ENCODE assay signal across 21 cellular contexts in genomic region chrY:7723139-7723538, GRCh38.
"Had no signal": no experiment of that assay in that cellular context is flagged by ENCODE, and none has a peak within 500 bp of the region (broad histone marks: within the 10 kb centered on the region; RNA-seq: fewer than 3 reads in every experiment).

No MANE protein-coding gene starts in this region.

- H3K27me3 Mint-ChIP-seq: stimulated activated naive CD8-positive, alpha-beta T cell treated with anti-CD3 and anti-CD28 coated beads, Interleukin-15, Interleukin-2, amounts not matched to agents 100 ng/mL and 50 ng/mL, for 24 hours had no signal

- ATAC-seq: esophagus mucosa; heart left ventricle; left colon; left ventricle myocardium superior; naive thymus-derived CD4-positive, alpha-beta T cell; psoas muscle; right lobe of liver; stimulated activated effector memory CD8-positive, alpha-beta T cell treated with anti-CD3 and anti-CD28 coated beads, Interleukin-12 subunit alpha, Interleukin-12 subunit beta, amount 100 ng/mL, for 72 hours had no signal

- H3K27ac ChIP-seq: heart left ventricle, psoas muscle, right lobe of liver, testis, tibial nerve, upper lobe of right lung, vagina had no signal

- H3K4me3 Mint-ChIP-seq: naive thymus-derived CD4-positive, alpha-beta T cell; nephron progenitor cell; stimulated activated effector memory CD8-positive, alpha-beta T cell treated with anti-CD3 and anti-CD28 coated beads, Interleukin-12 subunit alpha, Interleukin-12 subunit beta, amount 100 ng/mL, for 72 hours; stimulated activated naive CD8-positive, alpha-beta T cell treated with anti-CD3 and anti-CD28 coated beads, Interleukin-15, Interleukin-2, amounts not matched to agents 100 ng/mL and 50 ng/mL, for 24 hours had no signal

- H3K4me3 ChIP-seq: heart left ventricle, lung, psoas muscle, right lobe of liver, testis, tibial nerve, upper lobe of right lung, vagina had no signal

- H3K9me3 ChIP-seq: heart left ventricle, psoas muscle, right lobe of liver, testis, tibial nerve, upper lobe of right lung, vagina had no signal

- H3K4me1 ChIP-seq: psoas muscle, right lobe of liver, testis, upper lobe of right lung, vagina had no signal

- H3K27me3 ChIP-seq: heart left ventricle, right lobe of liver, testis, tibial nerve, upper lobe of right lung, vagina had no signal

- H3K9me3 Mint-ChIP-seq: naive thymus-derived CD4-positive, alpha-beta T cell; nephron progenitor cell; stimulated activated effector memory CD8-positive, alpha-beta T cell treated with anti-CD3 and anti-CD28 coated beads, Interleukin-12 subunit alpha, Interleukin-12 subunit beta, amount 100 ng/mL, for 72 hours; stimulated activated naive CD8-positive, alpha-beta T cell treated with anti-CD3 and anti-CD28 coated beads, Interleukin-15, Interleukin-2, amounts not matched to agents 100 ng/mL and 50 ng/mL, for 24 hours had no signal

- H3K27ac Mint-ChIP-seq: naive thymus-derived CD4-positive, alpha-beta T cell; nephron progenitor cell; stimulated activated effector memory CD8-positive, alpha-beta T cell treated with anti-CD3 and anti-CD28 coated beads, Interleukin-12 subunit alpha, Interleukin-12 subunit beta, amount 100 ng/mL, for 72 hours had no signal

- H3K36me3 Mint-ChIP-seq: naive thymus-derived CD4-positive, alpha-beta T cell; stimulated activated effector memory CD8-positive, alpha-beta T cell treated with anti-CD3 and anti-CD28 coated beads, Interleukin-12 subunit alpha, Interleukin-12 subunit beta, amount 100 ng/mL, for 72 hours had no signal

- H3K36me3 ChIP-seq: heart left ventricle, right lobe of liver, tibial nerve, upper lobe of right lung, vagina had no signal

- H3K4me1 Mint-ChIP-seq: naive thymus-derived CD4-positive, alpha-beta T cell; nephron progenitor cell; stimulated activated effector memory CD8-positive, alpha-beta T cell treated with anti-CD3 and anti-CD28 coated beads, Interleukin-12 subunit alpha, Interleukin-12 subunit beta, amount 100 ng/mL, for 72 hours had no signal

- DNase-seq: effector memory CD4-positive, alpha-beta T cell; heart left ventricle; hippocampal formation; left colon; left ventricle myocardium superior; mesendoderm; naive thymus-derived CD4-positive, alpha-beta T cell; nephron progenitor cell; psoas muscle; retina; right lobe of liver; stimulated activated CD4-positive, alpha-beta T cell treated with anti-CD3 and anti-CD28 coated beads, Interleukin-4, amount 100 ng/mL, for 1 hour; stimulated activated CD8-positive, alpha-beta memory T cell treated with anti-CD3 and anti-CD28 coated beads, Interleukin-4, amount 100 ng/mL, for 48 hours; upper lobe of right lung had no signal
